Comparison of ENCODE assay signal across 8 cellular contexts in the genomic region with DNA sequence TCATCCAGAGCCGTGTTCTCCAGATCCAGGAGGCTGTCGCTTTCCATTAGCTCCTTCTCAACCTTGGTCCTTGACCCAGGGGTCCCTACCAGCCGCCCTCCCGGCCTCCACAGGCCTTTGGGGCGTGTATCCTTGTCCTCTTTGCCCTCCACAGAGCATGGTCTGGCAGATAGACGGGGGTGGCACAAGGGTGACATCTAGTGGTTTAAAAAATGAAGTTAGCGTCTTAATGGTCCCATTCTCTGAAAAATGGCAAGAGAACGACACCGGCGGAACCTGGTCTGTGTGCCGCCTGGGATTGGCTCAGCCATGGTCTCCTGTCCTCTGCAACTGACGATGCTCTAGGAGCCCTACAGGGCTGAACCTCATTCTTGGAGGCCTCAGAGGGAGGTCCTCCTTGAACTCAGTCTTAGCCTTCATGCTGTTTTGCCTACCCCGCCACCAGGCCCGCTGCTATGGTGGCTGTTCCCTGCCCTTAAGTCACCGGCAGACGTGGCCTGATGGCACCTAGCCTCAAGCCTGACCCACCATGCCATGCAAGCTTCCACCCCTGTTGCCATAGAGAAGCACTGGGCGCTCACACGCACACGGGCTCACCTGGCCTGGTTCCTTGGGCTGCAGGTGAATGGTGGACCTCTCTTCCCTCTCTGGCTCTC.
DNase-seq lines count a peak whose midpoint lies in the region; ATAC-seq and TF ChIP-seq lines count a peak whose summit lies in the region.

No MANE protein-coding gene starts in this region.

- peak overlapping the region; percentile 88 for H2AFZ ChIP-seq in GM23338

- no peak for DNase-seq in CD8-positive, alpha-beta T cell
- DNase-seq in GM23338 (ENCODE audit: low spot score), result peak; percentile 87
- DNase-seq in NCI-H460 (ENCODE audit: extremely low read depth, low read depth), result peak; percentile 14
- peak; percentile 14 for DNase-seq in amniotic stem cell (lab: John Stamatoyannopoulos, UW)
- peak; percentile 68 for DNase-seq in islet precursor cell
- DNase-seq in upper lobe of right lung, result no peak
- no peak for DNase-seq in coronary artery (ENCODE audit: low spot score)

- H3K9me3 ChIP-seq in CD8-positive, alpha-beta T cell (ENCODE audit: low read length), result no peaks in the 10 kb centered on the region
- no peaks in the 10 kb centered on the region for H3K9me3 ChIP-seq in upper lobe of right lung

- H3K9me2 ChIP-seq in GM23338 (ENCODE audit: insufficient read depth), result no peaks in the 10 kb centered on the region; the same call in 1 of the 2 replicates

- no peaks in the 10 kb centered on the region for H3K27me3 ChIP-seq in CD8-positive, alpha-beta T cell (ENCODE audit: insufficient read depth, low read length)
- peaks cover 18% of the 10 kb centered on the region; the same call in 1 of the 2 replicates for H3K27me3 ChIP-seq in GM23338 (ENCODE audit: insufficient read depth)
- peaks cover 14% of the 10 kb centered on the region for H3K27me3 ChIP-seq in upper lobe of right lung

- peaks cover 17% of the 10 kb centered on the region for H3K27me3 Mint-ChIP-seq in CD8-positive, alpha-beta T cell (ENCODE audit: low read depth)
- peaks cover 2% of the 10 kb centered on the region for H3K27me3 Mint-ChIP-seq in GM23338 (ENCODE audit: insufficient read depth, low read depth, poor library complexity)

- no peak overlapping the region for H3K27ac Mint-ChIP-seq in CD8-positive, alpha-beta T cell
- no peak overlapping the region for H3K27ac Mint-ChIP-seq in GM23338

- POLR2A ChIA-PET in CD8-positive, alpha-beta T cell (lab: Charles Lee), result no interaction called here

- H3K4me2 ChIP-seq in GM23338, result no peak overlapping the region

- intact Hi-C loops in CD8-positive, alpha-beta T cell (cut with DNase I, micrococcal nuclease), result no loop called here
- intact Hi-C loops in upper lobe of right lung (cut with DNase I), result no loop called here

- H3K4me1 ChIP-seq in CD8-positive, alpha-beta T cell (ENCODE audit: insufficient read depth, low read length), result no peaks in the 10 kb centered on the region
- H3K4me1 ChIP-seq in GM23338 (ENCODE audit: insufficient read depth), result no peaks in the 10 kb centered on the region
- H3K4me1 ChIP-seq in upper lobe of right lung, result no peaks in the 10 kb centered on the region

- H3K27ac ChIP-seq in CD8-positive, alpha-beta T cell (ENCODE audit: low read depth, low read length), result no peak overlapping the region
- H3K27ac ChIP-seq in GM23338 (ENCODE audit: low read depth) (no peak overlapping the region), upper lobe of right lung (no peak overlapping the region), coronary artery (no peak overlapping the region)

- no peaks in the 10 kb centered on the region for H3K4me1 Mint-ChIP-seq in CD8-positive, alpha-beta T cell (ENCODE audit: low read depth)
- H3K4me1 Mint-ChIP-seq in GM23338, result no peaks in the 10 kb centered on the region

- no peaks in the 10 kb centered on the region for H3K79me2 ChIP-seq in GM23338 (replicated peaks; ENCODE audit: insufficient read depth)

- H3K36me3 ChIP-seq in CD8-positive, alpha-beta T cell (ENCODE audit: insufficient read depth, low read length), result no peaks in the 10 kb centered on the region
- H3K36me3 ChIP-seq in GM23338 (ENCODE audit: insufficient read depth) (no peaks in the 10 kb centered on the region), upper lobe of right lung (no peaks in the 10 kb centered on the region)

- H4K20me1 ChIP-seq in GM23338 (replicated peaks; ENCODE audit: insufficient read depth), result no peaks in the 10 kb centered on the region

- CTCF ChIA-PET in CD8-positive, alpha-beta T cell (lab: Charles Lee), result interaction anchor here (1.3 kb wide), 1 partner anchor 10 kb away, joined by 3 read pairs; no protein-coding TSS in a partner anchor

- H3K36me3 Mint-ChIP-seq in CD8-positive, alpha-beta T cell, result no peaks in the 10 kb centered on the region
- no peaks in the 10 kb centered on the region; the same call in 2 of the 3 replicates for H3K36me3 Mint-ChIP-seq in GM23338 (ENCODE audit: low read depth)

- H3K4me3 ChIP-seq in CD8-positive, alpha-beta T cell (ENCODE audit: low read depth, low read length), result no peak overlapping the region
- H3K4me3 ChIP-seq in GM23338, result no peak overlapping the region
- H3K4me3 ChIP-seq in upper lobe of right lung, result no peak overlapping the region
- no peak overlapping the region for H3K4me3 ChIP-seq in coronary artery

- H3F3A ChIP-seq in GM23338 (replicated peaks; ENCODE audit: low read depth), result no peaks in the 10 kb centered on the region

- no peak for ATAC-seq in CD8-positive, alpha-beta T cell
- ATAC-seq in GM23338, result peak; percentile 99
- ATAC-seq in upper lobe of right lung, result peak; percentile 81
- ATAC-seq in HG02840 (IDR thresholded peaks at IDR 0.05; ENCODE audit: low FRiP score, unreplicated experiment), result no peak

- H3K9me3 Mint-ChIP-seq in CD8-positive, alpha-beta T cell, result no peaks in the 10 kb centered on the region
- no peaks in the 10 kb centered on the region for H3K9me3 Mint-ChIP-seq in GM23338

- no peak overlapping the region for H3K4me3 Mint-ChIP-seq in CD8-positive, alpha-beta T cell
- no peak overlapping the region for H3K4me3 Mint-ChIP-seq in GM23338

- TF ChIP-seq CTCF in CD8-positive, alpha-beta T cell (IDR thresholded peaks at IDR 0.05), result peak; percentile 21
- TF ChIP-seq CTCF in GM23338 (conservative IDR thresholded peaks at IDR 0.05; ENCODE audit: low read depth in 2 of 2), result peak; percentile 63 to 91
- peak; percentile 60 for TF ChIP-seq CTCF in upper lobe of right lung (IDR thresholded peaks at IDR 0.05)
- no peak for TF ChIP-seq CTCF in coronary artery (IDR thresholded peaks at IDR 0.05)

TF ChIP-seq in GM23338, 12 proteins besides CTCF, POLR2A, EP300 and RAD21 (continues in another document):
- TF ChIP-seq ZNF114 (CRISPR knock-in tag; IDR thresholded peaks at IDR 0.05), result no peak
- no peak for TF ChIP-seq EZH2phosphoT487 (IDR thresholded peaks at IDR 0.05; ENCODE audit: unreplicated experiment)
- no peak for TF ChIP-seq ZNF331 (CRISPR knock-in tag; IDR thresholded peaks at IDR 0.05; ENCODE audit: low read depth)
- TF ChIP-seq STAT1 (IDR thresholded peaks at IDR 0.05; ENCODE audit: unreplicated experiment), result no peak
- no peak for TF ChIP-seq EZH2 (IDR thresholded peaks at IDR 0.05; ENCODE audit: low read depth, unreplicated experiment)
- TF ChIP-seq JUNB (IDR thresholded peaks at IDR 0.05; ENCODE audit: unreplicated experiment), result no peak
- TF ChIP-seq, protein P1, sequence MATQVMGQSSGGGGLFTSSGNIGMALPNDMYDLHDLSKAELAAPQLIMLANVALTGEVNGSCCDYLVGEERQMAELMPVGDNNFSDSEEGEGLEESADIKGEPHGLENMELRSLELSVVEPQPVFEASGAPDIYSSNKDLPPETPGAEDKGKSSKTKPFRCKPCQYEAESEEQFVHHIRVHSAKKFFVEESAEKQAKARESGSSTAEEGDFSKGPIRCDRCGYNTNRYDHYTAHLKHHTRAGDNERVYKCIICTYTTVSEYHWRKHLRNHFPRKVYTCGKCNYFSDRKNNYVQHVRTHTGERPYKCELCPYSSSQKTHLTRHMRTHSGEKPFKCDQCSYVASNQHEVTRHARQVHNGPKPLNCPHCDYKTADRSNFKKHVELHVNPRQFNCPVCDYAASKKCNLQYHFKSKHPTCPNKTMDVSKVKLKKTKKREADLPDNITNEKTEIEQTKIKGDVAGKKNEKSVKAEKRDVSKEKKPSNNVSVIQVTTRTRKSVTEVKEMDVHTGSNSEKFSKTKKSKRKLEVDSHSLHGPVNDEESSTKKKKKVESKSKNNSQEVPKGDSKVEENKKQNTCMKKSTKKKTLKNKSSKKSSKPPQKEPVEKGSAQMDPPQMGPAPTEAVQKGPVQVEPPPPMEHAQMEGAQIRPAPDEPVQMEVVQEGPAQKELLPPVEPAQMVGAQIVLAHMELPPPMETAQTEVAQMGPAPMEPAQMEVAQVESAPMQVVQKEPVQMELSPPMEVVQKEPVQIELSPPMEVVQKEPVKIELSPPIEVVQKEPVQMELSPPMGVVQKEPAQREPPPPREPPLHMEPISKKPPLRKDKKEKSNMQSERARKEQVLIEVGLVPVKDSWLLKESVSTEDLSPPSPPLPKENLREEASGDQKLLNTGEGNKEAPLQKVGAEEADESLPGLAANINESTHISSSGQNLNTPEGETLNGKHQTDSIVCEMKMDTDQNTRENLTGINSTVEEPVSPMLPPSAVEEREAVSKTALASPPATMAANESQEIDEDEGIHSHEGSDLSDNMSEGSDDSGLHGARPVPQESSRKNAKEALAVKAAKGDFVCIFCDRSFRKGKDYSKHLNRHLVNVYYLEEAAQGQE (IDR thresholded peaks at IDR 0.05; ENCODE audit: unreplicated experiment), result no peak
- TF ChIP-seq, protein P2, sequence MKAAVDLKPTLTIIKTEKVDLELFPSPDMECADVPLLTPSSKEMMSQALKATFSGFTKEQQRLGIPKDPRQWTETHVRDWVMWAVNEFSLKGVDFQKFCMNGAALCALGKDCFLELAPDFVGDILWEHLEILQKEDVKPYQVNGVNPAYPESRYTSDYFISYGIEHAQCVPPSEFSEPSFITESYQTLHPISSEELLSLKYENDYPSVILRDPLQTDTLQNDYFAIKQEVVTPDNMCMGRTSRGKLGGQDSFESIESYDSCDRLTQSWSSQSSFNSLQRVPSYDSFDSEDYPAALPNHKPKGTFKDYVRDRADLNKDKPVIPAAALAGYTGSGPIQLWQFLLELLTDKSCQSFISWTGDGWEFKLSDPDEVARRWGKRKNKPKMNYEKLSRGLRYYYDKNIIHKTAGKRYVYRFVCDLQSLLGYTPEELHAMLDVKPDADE (IDR thresholded peaks at IDR 0.05), result no peak
- TF ChIP-seq CREB1 (CRISPR knock-in tag; IDR thresholded peaks at IDR 0.05; ENCODE audit: low read depth), result no peak
- no peak for TF ChIP-seq POLR2AphosphoS5 (IDR thresholded peaks at IDR 0.05; ENCODE audit: low read depth)

Comparison
In these comparisons a context has a peak if more than half of its experiments do, and no peak if none do; other contexts are left out.
1. ATAC-seq: peak in GM23338 (single experiment) and upper lobe of right lung (single experiment); none in CD8-positive, alpha-beta T cell (single experiment) and HG02840 (single experiment).
2. DNase-seq: peak in GM23338 (single experiment), NCI-H460 (single experiment), amniotic stem cell (single experiment) and islet precursor cell (single experiment); none in CD8-positive, alpha-beta T cell (0 of 7), upper lobe of right lung (single experiment) and coronary artery (single experiment).